12 cellular contexts compared by ENCODE assay signal in the genomic region with DNA sequence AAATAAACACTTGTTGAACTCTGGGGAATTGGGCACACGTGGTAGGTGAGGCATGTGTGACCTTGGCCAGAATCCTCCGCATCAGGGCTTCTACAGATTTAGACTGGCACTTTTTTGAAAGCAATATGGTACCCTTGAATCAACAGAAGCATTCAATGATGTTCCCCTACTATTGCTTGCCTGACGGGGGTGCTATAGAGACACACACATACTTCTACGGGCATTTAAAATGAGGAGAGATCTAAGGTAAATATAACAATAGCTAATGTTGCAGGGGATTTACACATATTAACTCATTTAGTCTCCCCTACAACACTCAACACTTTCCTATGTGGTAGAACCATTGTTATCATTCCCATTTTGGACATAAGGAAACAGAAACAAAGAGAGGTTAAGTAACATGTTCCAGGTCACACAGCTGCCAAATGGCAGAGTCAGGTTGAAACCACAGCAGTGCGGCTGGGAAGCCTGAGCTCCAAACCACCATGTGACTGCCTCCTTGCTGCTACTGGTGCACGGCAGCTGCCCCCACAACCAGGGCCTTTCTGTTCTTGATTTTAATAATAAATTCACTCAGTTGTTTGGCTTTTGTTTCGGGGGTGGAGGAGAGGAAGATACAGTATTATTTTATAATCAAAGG.
A peak's percentile ranks its signal among the peaks of the same experiment; 100 is the strongest.
DNase-seq lines count a peak whose midpoint lies in the region; ATAC-seq, FAIRE-seq and TF ChIP-seq lines count a peak whose summit lies in the region.
"Had no signal": no experiment of that assay in that cellular context is flagged by ENCODE, and none has a peak within 500 bp of the region (broad histone marks: within the 10 kb centered on the region; RNA-seq: fewer than 3 reads in every experiment).

No MANE protein-coding gene starts in this region.

- no peaks in the 10 kb centered on the region for H3K27me3 ChIP-seq in GM23248 (replicated peaks; ENCODE audit: insufficient read depth)
- H3K27me3 ChIP-seq: upper lobe of right lung had no signal

- peak; percentile 26 for TF ChIP-seq CTCF in GM13977 (IDR thresholded peaks at IDR 0.05; ENCODE audit: extremely low read depth, insufficient read depth, missing control alignments)

- no peaks in the 10 kb centered on the region for H3F3A ChIP-seq in GM23248 (ENCODE audit: insufficient read depth)

- H3K9me3 ChIP-seq in GM23248 (ENCODE audit: low read depth): no peaks in the 10 kb centered on the region
- H3K9me3 ChIP-seq: lower lobe of right lung, upper lobe of right lung had no signal

- no peak overlapping the region for H3K9ac ChIP-seq in GM23248

- no peaks in the 10 kb centered on the region for H3K79me2 ChIP-seq in GM23248 (ENCODE audit: insufficient read depth)

- H3K27ac Mint-ChIP-seq in effector memory CD8-positive, alpha-beta T cell: peak overlapping the region in 1 of 2 donors; percentile 29

- no peaks in the 10 kb centered on the region for H3K9me2 ChIP-seq in GM23248 (ENCODE audit: insufficient read depth)

- H3K36me3 ChIP-seq in GM23248 (ENCODE audit: low read depth): no peaks in the 10 kb centered on the region
- H3K36me3 ChIP-seq: lower lobe of right lung, upper lobe of right lung had no signal

- H3K4me3 Mint-ChIP-seq in effector memory CD8-positive, alpha-beta T cell: no peak overlapping the region

- DNase-seq in GM13977 (ENCODE audit: low spot score) (peak; percentile 39), urothelium cell line (ENCODE audit: low spot score) (no peak), H4 (ENCODE audit: low spot score) (no peak), GM23248 (no peak)
- DNase-seq in effector memory CD8-positive, alpha-beta T cell: no peak
- DNase-seq in activated naive CD4-positive, alpha-beta T cell treated with anti-CD3 and anti-CD28 coated beads, Interleukin-2, amount 50 U/mL, for 16 hours: no peak
- DNase-seq: activated effector memory CD4-positive, alpha-beta T cell treated with anti-CD3 and anti-CD28 coated beads, Interleukin-2, amount 50 U/mL, for 16 hours; KBM-7; lower lobe of right lung; upper lobe of right lung had no signal

- peaks cover 15 to 17% of the 10 kb centered on the region in 2 donors for H3K27me3 Mint-ChIP-seq in effector memory CD8-positive, alpha-beta T cell

- H3K4me3 ChIP-seq in GM23248: no peak overlapping the region
- H3K4me3 ChIP-seq: lower lobe of right lung, upper lobe of right lung had no signal

- no peaks in the 10 kb centered on the region for H3K36me3 Mint-ChIP-seq in effector memory CD8-positive, alpha-beta T cell (ENCODE audit: insufficient read depth)

- 67 to 70% methylated on average over 7 of the region's 7 CpGs for WGBS in GM23248 (ENCODE audit: low coverage in 1 of 2, low lambda C conversion rate in 2 of 2, missing lambda C conversion rate in 2 of 2), 2 experiments

- H3K4me2 ChIP-seq in GM23248 (ENCODE audit: unreplicated experiment): no peak overlapping the region

- H4K20me1 ChIP-seq in GM23248 (ENCODE audit: insufficient read depth): no peaks in the 10 kb centered on the region

- no peaks in the 10 kb centered on the region for H3K9me3 Mint-ChIP-seq in effector memory CD8-positive, alpha-beta T cell

- H3K4me1 ChIP-seq in GM23248 (ENCODE audit: insufficient read depth): no peaks in the 10 kb centered on the region; the same call in 1 of the 2 replicates
- H3K4me1 ChIP-seq: lower lobe of right lung, upper lobe of right lung had no signal

- in situ Hi-C loops in GM13977 (cut with MboI; ENCODE audit: low pct_unique_long_range_greater_than_20kb, low sequenced_read_pairs, unreplicated experiment): no loop called here
- in situ Hi-C loops in GM23248 (cut with MboI): no loop called here

- H3K27ac ChIP-seq in GM23248: no peak overlapping the region
- H3K27ac ChIP-seq: lower lobe of right lung, upper lobe of right lung had no signal

- ATAC-seq in GM19467 (IDR thresholded peaks at IDR 0.05; ENCODE audit: unreplicated experiment) (peak; percentile 56), HG03095 (IDR thresholded peaks at IDR 0.05; ENCODE audit: unreplicated experiment) (peak; percentile 90)
- ATAC-seq in effector memory CD8-positive, alpha-beta T cell (replicated peaks): peak; percentile 31
- ATAC-seq: lower lobe of right lung, upper lobe of right lung had no signal

- no peak overlapping the region for H2AFZ ChIP-seq in GM23248

- no peak for FAIRE-seq in urothelium cell line (lab: Jason Lieb, UNC)

- peaks cover 0 to 9% of the 10 kb centered on the region in 2 donors for H3K4me1 Mint-ChIP-seq in effector memory CD8-positive, alpha-beta T cell (ENCODE audit: low read depth in 2 of 2)

Comparison
In these comparisons a context has a peak if more than half of its experiments do, and no peak if none do; other contexts are left out.
1. ATAC-seq: peak in every context shown above with its lines; median percentile 90 in HG03095; 56 in GM19467; 31 in effector memory CD8-positive, alpha-beta T cell.